Comparison of ENCODE assay signal across 9 cellular contexts in the genomic region with DNA sequence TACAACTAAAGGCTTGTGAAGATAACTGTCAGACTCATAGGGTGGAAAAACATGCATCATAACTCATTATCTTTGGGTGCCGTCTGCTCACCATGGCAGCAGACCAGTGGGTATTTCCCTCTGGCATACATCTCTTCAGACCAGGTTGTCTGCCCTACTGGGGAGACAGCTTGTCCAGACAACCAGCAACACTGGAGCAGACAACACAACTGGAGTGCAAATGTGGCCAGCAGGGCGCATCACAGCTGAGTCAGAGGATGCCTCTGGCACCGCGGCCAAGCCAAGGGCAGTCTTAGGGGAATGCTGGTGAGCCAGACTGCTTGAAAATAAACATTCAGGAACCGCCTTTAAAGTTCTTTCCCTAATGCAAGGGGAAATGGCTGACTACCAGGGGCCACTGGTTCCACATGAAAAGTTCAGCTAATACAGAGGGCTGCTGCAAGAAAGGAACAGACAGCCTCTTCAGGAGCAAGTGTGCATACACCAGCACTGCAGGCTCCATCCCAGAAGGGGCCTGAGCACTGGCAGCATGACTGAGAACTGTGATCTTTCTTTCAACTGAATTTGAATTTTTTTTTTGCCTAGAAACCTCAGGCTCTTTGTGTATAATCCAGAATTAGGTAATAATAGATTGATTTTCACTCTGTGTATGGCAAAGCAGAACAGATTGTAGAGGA.
DNase-seq lines count a peak whose midpoint lies in the region; ATAC-seq, FAIRE-seq and TF ChIP-seq lines count a peak whose summit lies in the region.
"Had no signal": no experiment of that assay in that cellular context is flagged by ENCODE, and none has a peak within 500 bp of the region (broad histone marks: within the 10 kb centered on the region; RNA-seq: fewer than 3 reads in every experiment).

No MANE protein-coding gene starts in this region.

- FAIRE-seq in D721Med (lab: Jason Lieb, UNC): no peak

- H3K79me2 ChIP-seq in trophoblast cell (ENCODE audit: control insufficient read depth, insufficient read depth, low read length, poor library complexity): no peaks in the 10 kb centered on the region

- H3K9me3 Mint-ChIP-seq in activated CD8-positive, alpha-beta T cell treated with anti-CD3 and anti-CD28 coated beads, Interleukin-2, amount 10 ng/mL, durations not matched to agents 7 days and 5 days (ENCODE audit: insufficient read depth): no peaks in the 10 kb centered on the region
- H3K9me3 Mint-ChIP-seq in activated CD8-positive, alpha-beta T cell treated with anti-CD3 and anti-CD28 coated beads for 36 hours: no peaks in the 10 kb centered on the region

- H2BK5ac ChIP-seq in trophoblast cell (ENCODE audit: low read depth, low read length, poor library complexity): no peak overlapping the region

- no peak overlapping the region for H4K91ac ChIP-seq in trophoblast cell (ENCODE audit: low read depth, low read length)

- no peak overlapping the region for H2AFZ ChIP-seq in trophoblast cell (ENCODE audit: insufficient read depth, low read length, poor library complexity)

- POLR2A ChIA-PET in activated CD8-positive, alpha-beta T cell treated with anti-CD3 and anti-CD28 coated beads, Interleukin-2, amount 10 ng/mL, durations not matched to agents 7 days and 5 days (lab: Charles Lee): no interaction called here
- POLR2A ChIA-PET in activated CD8-positive, alpha-beta T cell treated with anti-CD3 and anti-CD28 coated beads for 36 hours (lab: Charles Lee): no interaction called here

- no peak overlapping the region for H4K8ac ChIP-seq in trophoblast cell (ENCODE audit: low read depth, low read length)

- no peak overlapping the region for H3K4me3 Mint-ChIP-seq in activated CD8-positive, alpha-beta T cell treated with anti-CD3 and anti-CD28 coated beads, Interleukin-2, amount 10 ng/mL, durations not matched to agents 7 days and 5 days
- H3K4me3 Mint-ChIP-seq in activated CD8-positive, alpha-beta T cell treated with anti-CD3 and anti-CD28 coated beads for 36 hours: no peak overlapping the region

- DNase-seq in D721Med (ENCODE audit: insufficient read length, low spot score) (no peak), NCI-H69 (lab: John Stamatoyannopoulos, UW) (peak; percentile 47), fibroblast of gingiva (ENCODE audit: low read depth) (peak; percentile 89), trophoblast cell (peak; percentile 94 to 97), mesenteric fat pad (ENCODE audit: low spot score) (no peak)
- no peak for DNase-seq in activated CD8-positive, alpha-beta T cell treated with anti-CD3 and anti-CD28 coated beads, Interleukin-2, amount 10 ng/mL, durations not matched to agents 7 days and 5 days
- DNase-seq in activated CD8-positive, alpha-beta T cell treated with anti-CD3 and anti-CD28 coated beads for 36 hours: no peak
- DNase-seq: NCI-H510A had no signal

- H3K4ac ChIP-seq in trophoblast cell (ENCODE audit: low read depth, low read length): no peak overlapping the region

- H3K18ac ChIP-seq in trophoblast cell (ENCODE audit: low read length): no peak overlapping the region

- H3K36me3 Mint-ChIP-seq in activated CD8-positive, alpha-beta T cell treated with anti-CD3 and anti-CD28 coated beads, Interleukin-2, amount 10 ng/mL, durations not matched to agents 7 days and 5 days (ENCODE audit: low read depth): no peaks in the 10 kb centered on the region
- H3K36me3 Mint-ChIP-seq in activated CD8-positive, alpha-beta T cell treated with anti-CD3 and anti-CD28 coated beads for 36 hours (ENCODE audit: low read depth): no peaks in the 10 kb centered on the region

- no peak for ATAC-seq in activated CD8-positive, alpha-beta T cell treated with anti-CD3 and anti-CD28 coated beads, Interleukin-2, amount 10 ng/mL, durations not matched to agents 7 days and 5 days
- ATAC-seq in activated CD8-positive, alpha-beta T cell treated with anti-CD3 and anti-CD28 coated beads for 36 hours: no peak
- ATAC-seq in HG03175 (IDR thresholded peaks at IDR 0.05; ENCODE audit: unreplicated experiment): no peak

- intact Hi-C loops in activated CD8-positive, alpha-beta T cell treated with anti-CD3 and anti-CD28 coated beads for 36 hours (cut with micrococcal nuclease): no loop called here

- no peak overlapping the region for H2AK5ac ChIP-seq in trophoblast cell (ENCODE audit: low read length)

- no peak overlapping the region for H2BK120ac ChIP-seq in trophoblast cell (ENCODE audit: insufficient read depth, low read length, poor library complexity)

- H3K79me1 ChIP-seq in trophoblast cell (ENCODE audit: low read length): no peaks in the 10 kb centered on the region

- H3K4me1 Mint-ChIP-seq in activated CD8-positive, alpha-beta T cell treated with anti-CD3 and anti-CD28 coated beads, Interleukin-2, amount 10 ng/mL, durations not matched to agents 7 days and 5 days (ENCODE audit: low read depth): no peaks in the 10 kb centered on the region
- H3K4me1 Mint-ChIP-seq in activated CD8-positive, alpha-beta T cell treated with anti-CD3 and anti-CD28 coated beads for 36 hours (ENCODE audit: low read depth): no peaks in the 10 kb centered on the region

- H4K12ac ChIP-seq in trophoblast cell (ENCODE audit: low read depth, low read length): no peak overlapping the region

- H3K14ac ChIP-seq in trophoblast cell (ENCODE audit: low read length): no peak overlapping the region

- peak overlapping the region; percentile 54 for H3K27ac ChIP-seq in trophoblast cell (ENCODE audit: low read depth, low read length)

- H3K23ac ChIP-seq in trophoblast cell (ENCODE audit: low read length): no peak overlapping the region

- TF ChIP-seq CTCF in D721Med (IDR thresholded peaks at IDR 0.05; ENCODE audit: insufficient read depth, missing control alignments): peak; percentile 18
- TF ChIP-seq CTCF in activated CD8-positive, alpha-beta T cell treated with anti-CD3 and anti-CD28 coated beads for 36 hours (IDR thresholded peaks at IDR 0.05): no peak

- peaks cover 3 to 5% of the 10 kb centered on the region in 2 experiments for H3K4me1 ChIP-seq in trophoblast cell (ENCODE audit: control insufficient read depth in 1 of 2, insufficient read depth in 2 of 2, low read length in 2 of 2)

- no peak overlapping the region for H2BK12ac ChIP-seq in trophoblast cell (ENCODE audit: low read length)

- no peak overlapping the region for H3K9ac ChIP-seq in trophoblast cell (ENCODE audit: low read length)

- H3K4me2 ChIP-seq in trophoblast cell (ENCODE audit: low read length): no peak overlapping the region

- H3K4me3 ChIP-seq in trophoblast cell (ENCODE audit: low read depth, low read length): no peak overlapping the region

- H3K27ac Mint-ChIP-seq in activated CD8-positive, alpha-beta T cell treated with anti-CD3 and anti-CD28 coated beads, Interleukin-2, amount 10 ng/mL, durations not matched to agents 7 days and 5 days: no peak overlapping the region
- no peak overlapping the region for H3K27ac Mint-ChIP-seq in activated CD8-positive, alpha-beta T cell treated with anti-CD3 and anti-CD28 coated beads for 36 hours

- CTCF ChIA-PET in activated CD8-positive, alpha-beta T cell treated with anti-CD3 and anti-CD28 coated beads, Interleukin-2, amount 10 ng/mL, durations not matched to agents 7 days and 5 days (lab: Charles Lee): interaction anchor here (0.6 to 1.7 kb wide), 2 partner anchors 9 to 132 kb away, joined by 3 to 9 read pairs; no protein-coding TSS in a partner anchor
- CTCF ChIA-PET in activated CD8-positive, alpha-beta T cell treated with anti-CD3 and anti-CD28 coated beads for 36 hours (lab: Charles Lee): interaction anchor here (1.3 to 9.0 kb wide), 3 partner anchors 9 to 149 kb away, joined by 4 to 96 read pairs (median 15); no protein-coding TSS in a partner anchor

- H3K36me3 ChIP-seq in trophoblast cell (ENCODE audit: control insufficient read depth in 1 of 2, insufficient read depth in 2 of 2, low read length in 2 of 2): no peaks in the 10 kb centered on the region

- peaks cover 4% of the 10 kb centered on the region for H3K27me3 Mint-ChIP-seq in activated CD8-positive, alpha-beta T cell treated with anti-CD3 and anti-CD28 coated beads, Interleukin-2, amount 10 ng/mL, durations not matched to agents 7 days and 5 days (ENCODE audit: low read depth)
- H3K27me3 Mint-ChIP-seq in activated CD8-positive, alpha-beta T cell treated with anti-CD3 and anti-CD28 coated beads for 36 hours: peaks cover 6% of the 10 kb centered on the region

- peaks cover 2% of the 10 kb centered on the region for H3K9me3 ChIP-seq in trophoblast cell (ENCODE audit: insufficient read depth, low read depth, low read length)

- H3K27me3 ChIP-seq in trophoblast cell (ENCODE audit: insufficient read depth, low read length): no peaks in the 10 kb centered on the region

- WGBS in trophoblast cell (ENCODE audit: extremely low coverage, insufficient coverage, insufficient read length): no CpG with 5 or more reads among the region's 5 CpGs

Comparison
In these comparisons a context has a peak if more than half of its experiments do, and no peak if none do; other contexts are left out.
1. DNase-seq: peak in NCI-H69 (single experiment), fibroblast of gingiva (single experiment) and trophoblast cell (2 of 2); none in D721Med (single experiment), activated CD8-positive, alpha-beta T cell treated with anti-CD3 and anti-CD28 coated beads, Interleukin-2, amount 10 ng/mL, durations not matched to agents 7 days and 5 days (single experiment), mesenteric fat pad (single experiment) and activated CD8-positive, alpha-beta T cell treated with anti-CD3 and anti-CD28 coated beads for 36 hours (single experiment).